Comparison of ENCODE assay signal across 30 cellular contexts in the genomic region with DNA sequence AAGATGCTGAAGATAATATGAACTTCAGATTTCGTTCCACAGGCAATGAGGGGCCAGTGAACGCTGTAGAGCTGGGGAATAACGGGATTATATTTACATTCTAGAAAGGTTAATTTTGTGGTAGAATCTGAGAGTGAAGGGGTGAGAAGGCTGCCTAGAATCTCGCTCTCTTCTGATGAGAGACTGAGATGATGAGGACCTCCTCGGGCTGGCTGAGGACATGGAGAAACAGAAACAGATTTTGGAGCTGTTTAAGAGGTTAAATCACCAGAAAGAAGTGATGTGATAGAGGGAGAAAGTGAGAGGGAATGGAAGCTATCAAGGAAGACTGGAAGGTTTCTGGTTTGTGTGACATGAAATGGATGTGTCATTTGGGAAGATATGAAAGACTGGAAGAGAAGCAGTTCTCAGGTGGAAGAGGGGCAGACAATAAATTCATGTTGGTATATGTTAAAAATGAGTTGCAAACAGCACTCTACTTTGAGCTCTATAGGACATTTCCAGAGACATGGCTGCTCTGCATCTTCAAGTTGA.
"Had no signal": no experiment of that assay in that cellular context is flagged by ENCODE, and none has a peak within 500 bp of the region (broad histone marks: within the 10 kb centered on the region; RNA-seq: fewer than 3 reads in every experiment).

No MANE protein-coding gene starts in this region.

- H3K36me3 ChIP-seq: ascending aorta, breast epithelium, heart left ventricle, WERI-Rb-1 had no signal

- H3K27me3 Mint-ChIP-seq: activated B cell treated with CpG ODN at 0.5 μM for 24 hours; activated CD8-positive, alpha-beta T cell treated with anti-CD3 and anti-CD28 coated beads for 36 hours; activated naive CD4-positive, alpha-beta T cell treated with anti-CD3 and anti-CD28 coated beads, Interleukin-2, amount 10 ng/mL, durations not matched to agents 7 days and 5 days; activated naive CD8-positive, alpha-beta T cell treated with anti-CD3 and anti-CD28 coated beads, Interleukin-2, amount 10 ng/mL, durations not matched to agents 7 days and 5 days; central memory CD8-positive, alpha-beta T cell; dendritic cell treated with granulocyte-macrophage colony-stimulating factor and Interleukin-4, amounts not matched to agents 40 ng/mL and 50 ng/mL, for 4 days had no signal

- H3K36me3 Mint-ChIP-seq: activated naive CD4-positive, alpha-beta T cell treated with anti-CD3 and anti-CD28 coated beads, Interleukin-2, amount 10 ng/mL, durations not matched to agents 7 days and 5 days; activated naive CD4-positive, alpha-beta T cell treated with anti-CD3 and anti-CD28 coated beads, Interleukin-2, amount 50 U/mL, for 72 hours; activated naive CD8-positive, alpha-beta T cell treated with anti-CD3 and anti-CD28 coated beads, Interleukin-2, amount 10 ng/mL, durations not matched to agents 7 days and 5 days; brain had no signal

- ATAC-seq: activated CD4-positive, CD25-positive, alpha-beta regulatory T cell treated with anti-CD3 and anti-CD28 coated beads, Interleukin-2, amount 50 U/mL, for 24 hours; activated CD8-positive, alpha-beta T cell treated with anti-CD3 and anti-CD28 coated beads for 36 hours; activated naive CD4-positive, alpha-beta T cell treated with anti-CD3 and anti-CD28 coated beads, Interleukin-2, amount 50 U/mL, for 72 hours; activated T-cell treated with anti-CD3 and anti-CD28 coated beads, Interleukin-2, amount 50 U/mL, for 72 hours; esophagus mucosa; heart left ventricle had no signal

- H3K27ac ChIP-seq: ascending aorta, breast epithelium, coronary artery, dorsolateral prefrontal cortex, heart left ventricle, hepatocyte, WERI-Rb-1 had no signal

- DNase-seq: activated B cell treated with CpG ODN at 0.5 μM for 24 hours; activated CD4-positive, alpha-beta T cell treated with anti-CD3 and anti-CD28 coated beads for 48 hours; activated CD4-positive, alpha-beta T cell treated with anti-CD3 and anti-CD28 coated beads, Interleukin-2, amount 50 U/mL, for 1 hour; activated CD4-positive, alpha-beta T cell treated with anti-CD3 and anti-CD28 coated beads, Interleukin-2, amount 50 U/mL, for 48 hours; activated CD8-positive, alpha-beta memory T cell treated with anti-CD3 and anti-CD28 coated beads for 24 hours; activated CD8-positive, alpha-beta T cell treated with anti-CD3 and anti-CD28 coated beads for 36 hours; activated gamma-delta T cell; activated naive CD4-positive, alpha-beta T cell; activated naive CD4-positive, alpha-beta T cell treated with anti-CD3 and anti-CD28 coated beads, Interleukin-2, amount 10 ng/mL, durations not matched to agents 7 days and 5 days; activated naive CD8-positive, alpha-beta T cell treated with anti-CD3 and anti-CD28 coated beads, Interleukin-2, amount 10 ng/mL, durations not matched to agents 7 days and 5 days; activated T-cell treated with anti-CD3 and anti-CD28 coated beads, Interleukin-2, amount 50 U/mL, for 1 hour; activated T-cell treated with anti-CD3 and anti-CD28 coated beads, Interleukin-2, amount 50 U/mL, for 72 hours; dorsolateral prefrontal cortex; effector memory CD4-positive, alpha-beta T cell; endodermal cell; foreskin fibroblast; heart left ventricle; T-helper 9 cell; WERI-Rb-1 had no signal

- H3K79me2 ChIP-seq: hepatocyte had no signal

- H3K4me3 ChIP-seq: ascending aorta, breast epithelium, coronary artery, dorsolateral prefrontal cortex, heart left ventricle, hepatocyte had no signal

- H3K27me3 ChIP-seq: ascending aorta, breast epithelium, dorsolateral prefrontal cortex, heart left ventricle, hepatocyte had no signal

- H3K4me3 Mint-ChIP-seq: activated B cell treated with CpG ODN at 0.5 μM for 24 hours; activated CD8-positive, alpha-beta T cell treated with anti-CD3 and anti-CD28 coated beads for 36 hours; activated naive CD4-positive, alpha-beta T cell treated with anti-CD3 and anti-CD28 coated beads, Interleukin-2, amount 10 ng/mL, durations not matched to agents 7 days and 5 days; activated naive CD8-positive, alpha-beta T cell treated with anti-CD3 and anti-CD28 coated beads, Interleukin-2, amount 10 ng/mL, durations not matched to agents 7 days and 5 days; activated T-cell treated with anti-CD3 and anti-CD28 coated beads, Interleukin-2, amount 50 U/mL, for 72 hours; brain; central memory CD8-positive, alpha-beta T cell; dendritic cell treated with granulocyte-macrophage colony-stimulating factor and Interleukin-4, amounts not matched to agents 40 ng/mL and 50 ng/mL, for 4 days; endodermal cell; T-helper 1 cell treated with Interleukin-12 subunit alpha and Interleukin-12 subunit beta and Interleukin-4 antibody, amounts not matched to agents 30 μg/mL and 1 μg/mL, for 36 hours had no signal

- H3K9me3 Mint-ChIP-seq: dendritic cell treated with granulocyte-macrophage colony-stimulating factor and Interleukin-4, amounts not matched to agents 40 ng/mL and 50 ng/mL, for 4 days; endodermal cell; T-helper 1 cell treated with Interleukin-12 subunit alpha and Interleukin-12 subunit beta and Interleukin-4 antibody, amounts not matched to agents 30 μg/mL and 1 μg/mL, for 36 hours had no signal

- H3K4me2 ChIP-seq: hepatocyte had no signal

- H3K4me1 Mint-ChIP-seq: activated B cell treated with CpG ODN at 0.5 μM for 24 hours; activated naive CD4-positive, alpha-beta T cell treated with anti-CD3 and anti-CD28 coated beads, Interleukin-2, amount 10 ng/mL, durations not matched to agents 7 days and 5 days; activated naive CD8-positive, alpha-beta T cell treated with anti-CD3 and anti-CD28 coated beads, Interleukin-2, amount 10 ng/mL, durations not matched to agents 7 days and 5 days; central memory CD8-positive, alpha-beta T cell; endodermal cell had no signal

- H3K9me3 ChIP-seq: ascending aorta, breast epithelium, heart left ventricle had no signal

- H3K27ac Mint-ChIP-seq: activated B cell treated with CpG ODN at 0.5 μM for 24 hours; activated CD8-positive, alpha-beta T cell treated with anti-CD3 and anti-CD28 coated beads for 36 hours; activated naive CD4-positive, alpha-beta T cell treated with anti-CD3 and anti-CD28 coated beads, Interleukin-2, amount 10 ng/mL, durations not matched to agents 7 days and 5 days; activated naive CD4-positive, alpha-beta T cell treated with anti-CD3 and anti-CD28 coated beads, Interleukin-2, amount 50 U/mL, for 72 hours; activated naive CD8-positive, alpha-beta T cell treated with anti-CD3 and anti-CD28 coated beads, Interleukin-2, amount 10 ng/mL, durations not matched to agents 7 days and 5 days; activated T-cell treated with anti-CD3 and anti-CD28 coated beads, Interleukin-2, amount 50 U/mL, for 72 hours; brain; dendritic cell treated with granulocyte-macrophage colony-stimulating factor and Interleukin-4, amounts not matched to agents 40 ng/mL and 50 ng/mL, for 4 days; endodermal cell; T-helper 1 cell treated with Interleukin-12 subunit alpha and Interleukin-12 subunit beta and Interleukin-4 antibody, amounts not matched to agents 30 μg/mL and 1 μg/mL, for 36 hours had no signal

- H3K4me1 ChIP-seq: ascending aorta, breast epithelium, heart left ventricle had no signal

- H2AFZ ChIP-seq: hepatocyte had no signal
